In genomic region chr11:83249972-83250593, GRCh38 we compare ENCODE assay signal across 9 cellular contexts. TPM values are rescaled to one million over a fixed set of nuclear protein-coding genes. Genes with fewer than 3 reads are reported as not detected.
DNase-seq lines count a peak whose midpoint lies in the region; ATAC-seq and TF ChIP-seq lines count a peak whose summit lies in the region.
"Had no signal": no experiment of that assay in that cellular context is flagged by ENCODE, and none has a peak within 500 bp of the region (broad histone marks: within the 10 kb centered on the region; RNA-seq: fewer than 3 reads in every experiment).

No MANE protein-coding gene starts in this region.

- TF ChIP-seq EP300 in esophagus muscularis mucosa (IDR thresholded peaks at IDR 0.05), result no peak

- H3K27ac ChIP-seq in RWPE2 (ENCODE audit: poor library complexity, severe bottlenecking), result no peak overlapping the region
- H3K27ac ChIP-seq in esophagus muscularis mucosa (replicated peaks in 1 of 4), result no peak overlapping the region

- H3K4me3 ChIP-seq in RWPE2 (ENCODE audit: severe bottlenecking) (no peak overlapping the region), esophagus muscularis mucosa (no peak overlapping the region)

- no peaks in the 10 kb centered on the region for H3K9me3 ChIP-seq in RWPE2 (ENCODE audit: severe bottlenecking)
- no peaks in the 10 kb centered on the region for H3K9me3 ChIP-seq in esophagus muscularis mucosa

- H3K27me3 ChIP-seq in RWPE2 (ENCODE audit: insufficient read depth, poor library complexity, severe bottlenecking) (no peaks in the 10 kb centered on the region), esophagus muscularis mucosa (no peaks in the 10 kb centered on the region)

- WGBS in esophagus muscularis mucosa, result 11% methylated on average over 4 of the region's 4 CpGs

- H3K4me1 Mint-ChIP-seq in nephron progenitor cell, result no peaks in the 10 kb centered on the region

- no peak overlapping the region for H3K4me3 Mint-ChIP-seq in nephron progenitor cell
- H3K4me3 Mint-ChIP-seq: stimulated activated naive CD8-positive, alpha-beta T cell treated with anti-CD3 and anti-CD28 coated beads, Interleukin-15, Interleukin-2, amounts not matched to agents 100 ng/mL and 50 ng/mL, for 24 hours had no signal

- peak; percentile 13 for DNase-seq in NCI-H2171 treated with DMSO at 0.1 percent for 48 hours (lab: John Stamatoyannopoulos, UW)
- DNase-seq in NCI-H2171 (lab: John Stamatoyannopoulos, UW), result no peak
- DNase-seq in RWPE2 (ENCODE audit: low spot score), result no peak
- no peak for DNase-seq in esophagus muscularis mucosa (ENCODE audit: extremely low spot score)
- DNase-seq in nephron progenitor cell, result no peak
- DNase-seq in posterior vena cava (ENCODE audit: low spot score), result no peak

- ATAC-seq in GM19351 (IDR thresholded peaks at IDR 0.05; ENCODE audit: unreplicated experiment), result peak; percentile 88
- ATAC-seq in HG03442 (IDR thresholded peaks at IDR 0.05; ENCODE audit: unreplicated experiment), result peak; percentile 78
- peak; percentile 75 for ATAC-seq in RWPE2 (ENCODE audit: low read depth)

- H3K27me3 Mint-ChIP-seq in nephron progenitor cell (ENCODE audit: low read depth, poor library complexity), result peaks cover 4% of the 10 kb centered on the region
- H3K27me3 Mint-ChIP-seq: stimulated activated naive CD8-positive, alpha-beta T cell treated with anti-CD3 and anti-CD28 coated beads, Interleukin-15, Interleukin-2, amounts not matched to agents 100 ng/mL and 50 ng/mL, for 24 hours had no signal

- intact Hi-C loops in esophagus muscularis mucosa (cut with DNase I) (loop anchor here (2.0 to 10.0 kb wide), 2 partner anchors 343 to 535 kb away; no protein-coding TSS in a partner anchor), posterior vena cava (cut with DNase I) (loop anchor here in 1 of 2 donors (10.0 kb wide), 1 partner anchor 345 kb away; the partner anchor contains the start of genes DDIAS and PRCP)

- H3K27ac Mint-ChIP-seq in nephron progenitor cell, result no peak overlapping the region
- H3K27ac Mint-ChIP-seq: stimulated activated naive CD8-positive, alpha-beta T cell treated with anti-CD3 and anti-CD28 coated beads, Interleukin-15, Interleukin-2, amounts not matched to agents 100 ng/mL and 50 ng/mL, for 24 hours had no signal

- no peak for TF ChIP-seq POLR2A in esophagus muscularis mucosa (IDR thresholded peaks at IDR 0.05; ENCODE audit: low read depth)

- H3K4me1 ChIP-seq in RWPE2 (ENCODE audit: insufficient read depth, poor library complexity, severe bottlenecking), result no peaks in the 10 kb centered on the region
- H3K4me1 ChIP-seq in esophagus muscularis mucosa, result peaks cover 0 to 5% (median 1%) of the 10 kb centered on the region in 4 donors

- no peaks in the 10 kb centered on the region for H3K9me3 Mint-ChIP-seq in nephron progenitor cell
- H3K9me3 Mint-ChIP-seq: stimulated activated naive CD8-positive, alpha-beta T cell treated with anti-CD3 and anti-CD28 coated beads, Interleukin-15, Interleukin-2, amounts not matched to agents 100 ng/mL and 50 ng/mL, for 24 hours had no signal

- H3K36me3 ChIP-seq in RWPE2 (ENCODE audit: low read depth) (no peaks in the 10 kb centered on the region), esophagus muscularis mucosa (peaks cover 0 to 20% (median 0%) of the 10 kb centered on the region in 4 donors)

- no peaks in the 10 kb centered on the region for H3K36me3 Mint-ChIP-seq in nephron progenitor cell (ENCODE audit: low read depth)

- TF ChIP-seq CTCF in RWPE2 (IDR thresholded peaks at IDR 0.05; ENCODE audit: poor library complexity, severe bottlenecking) (peak; percentile 86), esophagus muscularis mucosa (IDR thresholded peaks at IDR 0.05) (peak; percentile 50 to 68 (median 55)), nephron progenitor cell (IDR thresholded peaks at IDR 0.05) (peak; percentile 72)

RNA-seq across cellular contexts. Expression of gene CCDC90B, which starts 36.1 kb away (rescaled TPM):
- total RNA-seq in esophagus muscularis mucosa, result 10 to 100 TPM; 22.7 to 56.9 (median 31.7) TPM
- total RNA-seq in posterior vena cava, result 10 to 100 TPM; 29.6 to 33.3 TPM

RNA-seq across cellular contexts. Expression of gene ANKRD42, which starts 56.6 kb away (rescaled TPM):
- total RNA-seq in esophagus muscularis mucosa (10 to 100 TPM; 11.8 to 13.0 (median 12.6) TPM), posterior vena cava (10 to 100 TPM in 1 of 2 donors, 1 to 10 TPM in 1; 9.5 to 11.5 TPM)
